ENCODE assay signal across 27 cellular contexts in the genomic region with DNA sequence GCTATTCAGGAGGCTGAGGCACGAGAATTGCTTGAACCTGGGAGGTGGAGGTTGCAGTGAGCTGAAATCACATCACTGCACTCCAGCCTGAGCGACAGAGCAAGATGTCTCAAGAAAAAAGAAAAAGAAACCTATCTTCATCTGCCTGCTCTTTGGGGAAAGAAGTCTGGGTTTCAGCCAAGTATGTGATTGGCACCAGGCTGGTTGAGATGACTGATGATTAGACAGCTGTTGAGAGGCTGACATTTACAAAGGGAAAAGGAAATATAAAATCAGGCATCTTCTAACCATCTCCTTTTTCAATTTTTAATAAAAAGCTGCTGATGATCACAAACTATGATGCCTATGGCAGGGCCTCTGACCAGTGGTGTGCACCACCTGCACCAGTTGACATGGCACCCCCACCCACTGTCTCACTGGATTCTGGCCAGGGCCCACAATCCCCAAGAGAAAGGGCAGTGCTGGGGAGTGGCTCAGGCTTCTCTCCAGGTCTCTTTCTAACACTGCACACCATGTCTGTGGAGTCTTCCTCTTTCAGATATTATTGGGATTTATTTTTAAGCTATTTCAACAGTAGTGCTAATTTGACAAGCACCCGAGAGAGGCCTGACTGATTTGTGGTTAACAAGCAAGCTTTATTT. TPM values are rescaled to one million over a fixed set of nuclear protein-coding genes. Genes with fewer than 3 reads are reported as not detected.
A peak's percentile ranks its signal among the peaks of the same experiment; 100 is the strongest.
DNase-seq lines count a peak whose midpoint lies in the region; ATAC-seq and TF ChIP-seq lines count a peak whose summit lies in the region.
"Had no signal": no experiment of that assay in that cellular context is flagged by ENCODE, and none has a peak within 500 bp of the region (broad histone marks: within the 10 kb centered on the region; RNA-seq: fewer than 3 reads in every experiment).

No MANE protein-coding gene starts in this region.

- no peak overlapping the region for H3K4me3 Mint-ChIP-seq in stimulated activated memory B cell treated with anti-CD40 and anti-IgM and Interleukin-4, amounts not matched to agents 10 μg/mL and 1 μg/mL and 100 μg/mL, for 72 hours
- H3K4me3 Mint-ChIP-seq: activated CD8-positive, alpha-beta T cell treated with anti-CD3 and anti-CD28 coated beads, Interleukin-2, amount 10 ng/mL, durations not matched to agents 7 days and 5 days; CD4-positive, CD25-positive, alpha-beta regulatory T cell; naive thymus-derived CD8-positive, alpha-beta T cell; T-helper 17 cell had no signal

- H3K4me2 ChIP-seq in OCI-LY1 (ENCODE audit: low read length) (no peak overlapping the region), mesenchymal stem cell (ENCODE audit: low read length, poor library complexity, severe bottlenecking) (no peak overlapping the region)

- H3K4me1 Mint-ChIP-seq in stimulated activated memory B cell treated with anti-CD40 and anti-IgM and Interleukin-4, amounts not matched to agents 10 μg/mL and 1 μg/mL and 100 μg/mL, for 72 hours, result peaks cover 13% of the 10 kb centered on the region

- H3K27me3 ChIP-seq in left ventricle myocardium inferior (ENCODE audit: low read depth) (no peaks in the 10 kb centered on the region), OCI-LY1 (ENCODE audit: insufficient read depth, low read length) (no peaks in the 10 kb centered on the region), mesenchymal stem cell (ENCODE audit: control insufficient read depth in 1 of 2, insufficient read depth in 1 of 2, low read length in 2 of 2) (no peaks in the 10 kb centered on the region), tibial nerve (no peaks in the 10 kb centered on the region)
- H3K27me3 ChIP-seq: testis, uterus had no signal

- 100% methylated on average over 3 of the region's 3 CpGs for WGBS in mesenchymal stem cell
- WGBS in tibial nerve, 2 donors, result 67 to 71% methylated on average over 3 of the region's 3 CpGs

- H4K20me1 ChIP-seq in OCI-LY1 (ENCODE audit: insufficient read depth, low read length), result no peaks in the 10 kb centered on the region

- intact Hi-C loops in left ventricle myocardium superior (cut with micrococcal nuclease) (no loop called here), left ventricle myocardium inferior (cut with micrococcal nuclease) (no loop called here)

- no peak overlapping the region for H2AK5ac ChIP-seq in mesenchymal stem cell (ENCODE audit: low read length, severe bottlenecking)

- H3K9ac ChIP-seq in OCI-LY1 (ENCODE audit: low read length) (no peak overlapping the region), mesenchymal stem cell (ENCODE audit: low read length) (peak overlapping the region; percentile 8)
- H3K9ac ChIP-seq: GM23248 had no signal

- TF ChIP-seq CTCF in left ventricle myocardium inferior (IDR thresholded peaks at IDR 0.05; ENCODE audit: borderline replicate concordance) (no peak), OCI-LY1 (IDR thresholded peaks at IDR 0.05; ENCODE audit: low read length) (no peak), tibial nerve (IDR thresholded peaks at IDR 0.05) (no peak)

- H3K79me1 ChIP-seq in mesenchymal stem cell (replicated peaks; ENCODE audit: low read length, poor library complexity, severe bottlenecking), result peaks cover 26% of the 10 kb centered on the region

- H2AFZ ChIP-seq in OCI-LY1 (ENCODE audit: low read length), result no peak overlapping the region
- no peak overlapping the region for H2AFZ ChIP-seq in mesenchymal stem cell (ENCODE audit: low read depth, low read length)
- H2AFZ ChIP-seq: GM23248 had no signal

- peak overlapping the region; percentile 63 for H3K27ac Mint-ChIP-seq in stimulated activated memory B cell treated with anti-CD40 and anti-IgM and Interleukin-4, amounts not matched to agents 10 μg/mL and 1 μg/mL and 100 μg/mL, for 72 hours
- H3K27ac Mint-ChIP-seq: activated CD8-positive, alpha-beta T cell treated with anti-CD3 and anti-CD28 coated beads, Interleukin-2, amount 10 ng/mL, durations not matched to agents 7 days and 5 days; T-helper 17 cell had no signal

- H3K18ac ChIP-seq in mesenchymal stem cell (ENCODE audit: low read depth in 1 of 2, low read length in 2 of 2), result no peak overlapping the region

- H3K36me3 ChIP-seq in left ventricle myocardium inferior (peaks cover 91% of the 10 kb centered on the region), OCI-LY1 (ENCODE audit: insufficient read depth, low read length) (peaks cover 90% of the 10 kb centered on the region), mesenchymal stem cell (ENCODE audit: control insufficient read depth in 1 of 2, insufficient read depth in 2 of 2, low read depth in 1 of 2, low read length in 2 of 2) (peaks cover 61 to 87% of the 10 kb centered on the region in 2 experiments), tibial nerve (peaks cover 0 to 91% (median 8%) of the 10 kb centered on the region in 3 donors)
- H3K36me3 ChIP-seq: uterus had no signal

- TF ChIP-seq POLR2A in tibial nerve (IDR thresholded peaks at IDR 0.05), result no peak

- no peaks in the 10 kb centered on the region for H3K79me2 ChIP-seq in OCI-LY1 (ENCODE audit: insufficient read depth, low read length)

- no peak overlapping the region for H2BK120ac ChIP-seq in mesenchymal stem cell (ENCODE audit: low read depth, low read length)

- H4K91ac ChIP-seq in mesenchymal stem cell (ENCODE audit: low read length), result no peak overlapping the region

- ATAC-seq in left ventricle myocardium superior (peak; percentile 40), GM19351 (IDR thresholded peaks at IDR 0.05; ENCODE audit: unreplicated experiment) (no peak)
- peak; percentile 60 for ATAC-seq in stimulated activated memory B cell treated with anti-CD40 and anti-IgM and Interleukin-4, amounts not matched to agents 10 μg/mL and 1 μg/mL and 100 μg/mL, for 72 hours
- ATAC-seq: activated CD8-positive, alpha-beta T cell treated with anti-CD3 and anti-CD28 coated beads, Interleukin-2, amount 10 ng/mL, durations not matched to agents 7 days and 5 days; naive thymus-derived CD8-positive, alpha-beta T cell; T-helper 17 cell had no signal

- no peak overlapping the region for H4K8ac ChIP-seq in mesenchymal stem cell (ENCODE audit: low read length)

- H3K4me3 ChIP-seq in left ventricle myocardium inferior (no peak overlapping the region), OCI-LY1 (ENCODE audit: low read depth, low read length, poor library complexity, severe bottlenecking) (no peak overlapping the region), mesenchymal stem cell (ENCODE audit: insufficient read depth in 1 of 2, low read depth in 1 of 2, low read length in 2 of 2) (no peak overlapping the region), tibial nerve (no peak overlapping the region)
- H3K4me3 ChIP-seq: GM23248, SK-N-MC, testis, uterus had no signal

- no peaks in the 10 kb centered on the region for H3F3A ChIP-seq in OCI-LY1 (ENCODE audit: insufficient read depth, low read length)

- no peak overlapping the region for H2BK5ac ChIP-seq in mesenchymal stem cell (ENCODE audit: low read depth, low read length, poor library complexity, severe bottlenecking)

- H2BK12ac ChIP-seq in mesenchymal stem cell (ENCODE audit: low read length in 2 of 2), result no peak overlapping the region

- no peak overlapping the region for H3K4ac ChIP-seq in mesenchymal stem cell (ENCODE audit: low read depth in 1 of 2, low read length in 2 of 2)

- no peak overlapping the region for H3K23ac ChIP-seq in mesenchymal stem cell (ENCODE audit: low read length in 2 of 2)

- no peaks in the 10 kb centered on the region for H3K27me3 Mint-ChIP-seq in stimulated activated memory B cell treated with anti-CD40 and anti-IgM and Interleukin-4, amounts not matched to agents 10 μg/mL and 1 μg/mL and 100 μg/mL, for 72 hours
- H3K27me3 Mint-ChIP-seq: CD4-positive, CD25-positive, alpha-beta regulatory T cell; naive thymus-derived CD8-positive, alpha-beta T cell; T-helper 17 cell had no signal

- peak; percentile 27 for DNase-seq in left ventricle myocardium superior
- no peak for DNase-seq in left ventricle myocardium inferior
- no peak for DNase-seq in mesenchymal stem cell
- DNase-seq in tibial nerve (ENCODE audit: low spot score in 2 of 2), result no peak
- no peak for DNase-seq in effector CD8-positive, alpha-beta T cell (lab: John Stamatoyannopoulos, UW)
- DNase-seq: activated CD4-positive, alpha-beta T cell treated with anti-CD3 and anti-CD28 coated beads for 1 hour; activated CD8-positive, alpha-beta T cell treated with anti-CD3 and anti-CD28 coated beads, Interleukin-2, amount 10 ng/mL, durations not matched to agents 7 days and 5 days; activated naive CD4-positive, alpha-beta T cell; activated T-cell treated with anti-CD3 and anti-CD28 coated beads, Interleukin-2, amount 50 U/mL, for 48 hours; CD4-positive, CD25-positive, alpha-beta regulatory T cell; EL; GM23248; KG1; midbrain; MV-4-11; naive thymus-derived CD8-positive, alpha-beta T cell; NCI-H1694; NCI-H526; occipital lobe; stimulated activated CD4-positive, alpha-beta T cell treated with anti-CD3 and anti-CD28 coated beads, Interleukin-2, amount 100 ng/mL, for 24 hours; T-helper 17 cell; testis; uterus had no signal

- peaks cover 61% of the 10 kb centered on the region for H3K36me3 Mint-ChIP-seq in stimulated activated memory B cell treated with anti-CD40 and anti-IgM and Interleukin-4, amounts not matched to agents 10 μg/mL and 1 μg/mL and 100 μg/mL, for 72 hours

- no peaks in the 10 kb centered on the region for H3K9me3 ChIP-seq in left ventricle myocardium inferior (replicated peaks)
- no peaks in the 10 kb centered on the region for H3K9me3 ChIP-seq in OCI-LY1 (ENCODE audit: low read length)
- no peaks in the 10 kb centered on the region for H3K9me3 ChIP-seq in mesenchymal stem cell (ENCODE audit: control insufficient read depth, low read length)
- no peaks in the 10 kb centered on the region for H3K9me3 ChIP-seq in tibial nerve
- H3K9me3 ChIP-seq: testis, uterus had no signal

- peaks cover 37% of the 10 kb centered on the region for H3K4me1 ChIP-seq in left ventricle myocardium inferior
- H3K4me1 ChIP-seq in OCI-LY1 (ENCODE audit: insufficient read depth, low read length, severe bottlenecking), result peaks cover 21% of the 10 kb centered on the region
- no peaks in the 10 kb centered on the region for H3K4me1 ChIP-seq in mesenchymal stem cell (ENCODE audit: control insufficient read depth, insufficient read depth, low read depth, low read length)
- peaks cover 0 to 9% (median 0%) of the 10 kb centered on the region in 4 donors for H3K4me1 ChIP-seq in tibial nerve
- H3K4me1 ChIP-seq: testis, uterus had no signal

- no peak overlapping the region for H3K14ac ChIP-seq in mesenchymal stem cell (ENCODE audit: low read length in 2 of 2)

- no peak overlapping the region for H2BK15ac ChIP-seq in mesenchymal stem cell (ENCODE audit: low read depth, poor library complexity, severe bottlenecking)

- H3K9me3 Mint-ChIP-seq in stimulated activated memory B cell treated with anti-CD40 and anti-IgM and Interleukin-4, amounts not matched to agents 10 μg/mL and 1 μg/mL and 100 μg/mL, for 72 hours, result no peaks in the 10 kb centered on the region
- H3K9me3 Mint-ChIP-seq: CD4-positive, CD25-positive, alpha-beta regulatory T cell; naive thymus-derived CD8-positive, alpha-beta T cell had no signal

- no peaks in the 10 kb centered on the region for H3K9me2 ChIP-seq in OCI-LY1 (ENCODE audit: low read depth, low read length)

- H3K27ac ChIP-seq in left ventricle myocardium inferior (replicated peaks), result no peak overlapping the region
- peak overlapping the region; percentile 21 for H3K27ac ChIP-seq in OCI-LY1 (ENCODE audit: low read depth, low read length, poor library complexity, severe bottlenecking)
- no peak overlapping the region for H3K27ac ChIP-seq in mesenchymal stem cell (ENCODE audit: low read length, poor library complexity, severe bottlenecking)
- H3K27ac ChIP-seq in tibial nerve, result no peak overlapping the region
- H3K27ac ChIP-seq: GM23248, SK-N-MC, testis, uterus had no signal

- no peak for TF ChIP-seq EP300 in tibial nerve (IDR thresholded peaks at IDR 0.05)

RNA-seq across cellular contexts. Expression of a gene that starts 17.2 kb away (rescaled TPM):
- 32.9 TPM for total RNA-seq in left ventricle myocardium superior
- total RNA-seq in left ventricle myocardium inferior, result 34.4 TPM
- polyA plus RNA-seq in mesenchymal stem cell (2013, experiment 1 of 2), result 132 TPM
- polyA plus RNA-seq in mesenchymal stem cell (2013, experiment 2 of 2), result 138 TPM
- 10 to 100 TPM; 27.6 to 34.3 (median 32.9) TPM for total RNA-seq in tibial nerve

RNA-seq across cellular contexts. Expression of a gene that starts 19.1 kb away (rescaled TPM):
- total RNA-seq in left ventricle myocardium superior (515 TPM), left ventricle myocardium inferior (501 TPM), tibial nerve (100 to 1,000 TPM in 1 of 4 donors, 10 to 100 TPM in 3; 64.7 to 103 (median 71.9) TPM)
- polyA plus RNA-seq in mesenchymal stem cell (2013, experiment 1 of 2), result 183 TPM
- polyA plus RNA-seq in mesenchymal stem cell (2013, experiment 2 of 2), result 184 TPM
